Comparison of ENCODE assay signal across 9 cellular contexts in the genomic region with DNA sequence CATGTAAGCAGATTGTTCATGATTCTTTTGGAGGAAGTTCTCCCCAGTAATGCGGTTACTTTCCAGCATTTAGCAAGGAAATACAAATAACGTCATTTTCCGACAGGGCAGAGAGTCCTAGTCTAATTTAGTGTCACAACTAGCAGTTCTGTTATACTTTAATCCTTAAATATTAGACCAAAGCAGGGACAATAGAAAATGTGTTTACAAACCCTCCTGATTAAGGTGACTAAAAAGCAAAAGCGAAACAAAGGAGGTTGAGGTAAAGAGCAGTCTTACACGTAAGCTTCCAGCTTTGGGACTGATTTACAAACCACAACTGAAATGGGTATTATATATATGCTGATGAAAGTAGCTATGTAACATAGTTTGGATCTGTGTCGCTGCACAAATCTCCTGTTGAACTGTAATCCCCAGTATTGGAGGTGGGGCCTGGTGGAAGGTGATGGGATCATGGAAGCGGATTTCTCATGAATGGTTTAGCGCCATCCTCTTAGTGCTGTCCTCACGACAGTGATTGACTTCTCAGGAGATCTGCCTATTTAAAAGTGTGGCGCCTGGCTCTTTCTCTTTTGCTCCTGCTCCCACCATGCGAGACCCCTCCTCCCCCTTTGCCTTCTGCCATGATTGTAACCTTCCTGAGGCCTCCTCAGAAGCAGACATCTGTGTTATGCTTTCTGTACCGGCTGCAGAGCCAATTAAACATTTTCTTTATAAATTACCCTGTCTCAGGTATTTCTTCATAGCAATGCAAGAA.
DNase-seq lines count a peak whose midpoint lies in the region; ATAC-seq lines count a peak whose summit lies in the region.
"Had no signal": no experiment of that assay in that cellular context is flagged by ENCODE, and none has a peak within 500 bp of the region (broad histone marks: within the 10 kb centered on the region; RNA-seq: fewer than 3 reads in every experiment).

No MANE protein-coding gene starts in this region.

- H3K4me3 ChIP-seq in CD4-positive, alpha-beta memory T cell (ENCODE audit: low read length in 2 of 2), result peak overlapping the region; percentile 32 to 38

- no peaks in the 10 kb centered on the region for H3K27me3 Mint-ChIP-seq in CD4-positive, alpha-beta memory T cell

- H3K4me1 Mint-ChIP-seq in CD4-positive, alpha-beta memory T cell, result peaks cover 22 to 38% (median 28%) of the 10 kb centered on the region in 4 donors

- H3K4me3 Mint-ChIP-seq in CD4-positive, alpha-beta memory T cell, result peak overlapping the region; percentile 76 to 94 (median 84)

- peaks cover 26% of the 10 kb centered on the region for H3K4me1 ChIP-seq in CD4-positive, alpha-beta memory T cell (ENCODE audit: insufficient read depth, low read length)

- H3K27me3 ChIP-seq in CD4-positive, alpha-beta memory T cell (ENCODE audit: insufficient read depth, low read length), result no peaks in the 10 kb centered on the region

- POLR2A ChIA-PET in CD4-positive, alpha-beta memory T cell (lab: Charles Lee; ENCODE audit: partially characterized antibody), result interaction anchor here (0.8 to 0.9 kb wide), 2 partner anchors 20 to 61 kb away, joined by 3 to 4 read pairs; no protein-coding TSS in a partner anchor

- no peaks in the 10 kb centered on the region for H3K9me3 Mint-ChIP-seq in CD4-positive, alpha-beta memory T cell

- peak; percentile 76 for ATAC-seq in GM19372 (IDR thresholded peaks at IDR 0.05; ENCODE audit: low read depth, unreplicated experiment)
- peak; percentile 83 for ATAC-seq in HG03159 (IDR thresholded peaks at IDR 0.05; ENCODE audit: unreplicated experiment)

- H3K36me3 ChIP-seq in CD4-positive, alpha-beta memory T cell (ENCODE audit: insufficient read depth, low read length), result no peaks in the 10 kb centered on the region

- intact Hi-C loops in CD4-positive, alpha-beta memory T cell (cut with micrococcal nuclease), result loop anchor here (2.0 to 5.0 kb wide), 2 partner anchors 62 to 81 kb away; a partner anchor contains a TSS

- CTCF ChIA-PET in CD4-positive, alpha-beta memory T cell (lab: Charles Lee; ENCODE audit: partially characterized antibody), result no interaction called here

- H3K27ac ChIP-seq in CD4-positive, alpha-beta memory T cell (ENCODE audit: low read depth, low read length), result peak overlapping the region; percentile 4
- H3K27ac ChIP-seq: RWPE1 had no signal

- peak overlapping the region; percentile 85 to 94 (median 91) for H3K27ac Mint-ChIP-seq in CD4-positive, alpha-beta memory T cell

- no peaks in the 10 kb centered on the region for H3K9me3 ChIP-seq in CD4-positive, alpha-beta memory T cell (ENCODE audit: control insufficient read depth in 1 of 2, low read length in 2 of 2)

- peaks cover 0 to 3% of the 10 kb centered on the region in 2 donors for H3K36me3 Mint-ChIP-seq in CD4-positive, alpha-beta memory T cell

- peak in 4 of 5 donors; percentile 22 to 39 (median 30) for DNase-seq in CD4-positive, alpha-beta memory T cell
- DNase-seq in dermis microvascular lymphatic vessel endothelial cell (ENCODE audit: low read depth in 2 of 2) (peak; percentile 20 to 44), NCI-H2081 treated with DMSO at 0.1 percent for 48 hours (lab: John Stamatoyannopoulos, UW) (no peak), SW 1271 (lab: John Stamatoyannopoulos, UW) (no peak), medulla oblongata (ENCODE audit: extremely low spot score) (no peak), SIG-M5 (lab: John Stamatoyannopoulos, UW) (no peak)

Comparison
In these comparisons a context has a peak if more than half of its experiments do, and no peak if none do; other contexts are left out.
1. DNase-seq: peak in CD4-positive, alpha-beta memory T cell (4 of 5) and dermis microvascular lymphatic vessel endothelial cell (2 of 2); none in NCI-H2081 treated with DMSO at 0.1 percent for 48 hours (single experiment), SW 1271 (0 of 2), medulla oblongata (single experiment) and SIG-M5 (single experiment).